Comparison of ENCODE assay signal across 9 cellular contexts in genomic region chr12:120851444-120851843, GRCh38. TPM values are rescaled to one million over a fixed set of nuclear protein-coding genes. Genes with fewer than 3 reads are reported as not detected.
DNase-seq lines count a peak whose midpoint lies in the region; ATAC-seq and TF ChIP-seq lines count a peak whose summit lies in the region.
"Had no signal": no experiment of that assay in that cellular context is flagged by ENCODE, and none has a peak within 500 bp of the region (broad histone marks: within the 10 kb centered on the region; RNA-seq: fewer than 3 reads in every experiment).

No MANE protein-coding gene starts in this region.

- TF ChIP-seq CTCF in foreskin fibroblast (IDR thresholded peaks at IDR 0.05; ENCODE audit: low read depth, low read length) = no peak

- peak; percentile 46 for ATAC-seq in GM19023 (IDR thresholded peaks at IDR 0.05; ENCODE audit: unreplicated experiment)
- peak; percentile 59 for ATAC-seq in HG02678 (IDR thresholded peaks at IDR 0.05; ENCODE audit: unreplicated experiment)
- ATAC-seq in HG02610 (IDR thresholded peaks at IDR 0.05; ENCODE audit: unreplicated experiment) = no peak
- ATAC-seq: activated CD8-positive, alpha-beta T cell treated with anti-CD3 and anti-CD28 coated beads for 36 hours had no signal

- no peaks in the 10 kb centered on the region for H3K27me3 ChIP-seq in skeletal muscle tissue (ENCODE audit: control insufficient read depth in 3 of 3, insufficient read depth in 3 of 3, low read length in 3 of 3)

- DNase-seq in NOMO-1 (lab: John Stamatoyannopoulos, UW; ENCODE audit: unreplicated experiment in 2 of 2) = peak; percentile 40 to 78
- DNase-seq in foreskin fibroblast = no peak
- no peak for DNase-seq in activated naive CD4-positive, alpha-beta T cell treated with anti-CD3 and anti-CD28 coated beads, Interleukin-2, amount 50 U/mL, for 16 hours
- DNase-seq: activated CD8-positive, alpha-beta T cell treated with anti-CD3 and anti-CD28 coated beads for 36 hours; NCI-H510A had no signal

- no peaks in the 10 kb centered on the region for H3K36me3 ChIP-seq in skeletal muscle tissue (ENCODE audit: control insufficient read depth in 3 of 3, insufficient read depth in 3 of 3, low read length in 3 of 3)

- peaks cover 20 to 32% (median 29%) of the 10 kb centered on the region in 3 donors for H3K4me1 ChIP-seq in skeletal muscle tissue (ENCODE audit: control insufficient read depth in 3 of 3, insufficient read depth in 3 of 3, low read length in 3 of 3)

- no peak overlapping the region for H3K9ac ChIP-seq in skeletal muscle tissue (ENCODE audit: low read depth in 1 of 3, low read length in 3 of 3)

- peak overlapping the region; percentile 22 for H3K27ac ChIP-seq in skeletal muscle tissue (ENCODE audit: low read depth, low read length)

- H3K4me3 ChIP-seq in skeletal muscle tissue (ENCODE audit: low read length in 3 of 3) = no peak overlapping the region
- no peak overlapping the region for H3K4me3 ChIP-seq in foreskin fibroblast (ENCODE audit: low read depth in 1 of 2, low read length in 2 of 2)

- no peaks in the 10 kb centered on the region for H3K9me3 ChIP-seq in skeletal muscle tissue (ENCODE audit: control insufficient read depth in 3 of 3, low read length in 3 of 3)

RNA-seq across cellular contexts. Expression of gene SPPL3, which starts 52.7 kb away (rescaled TPM):
- total RNA-seq in skeletal muscle tissue = 10.4 TPM

Comparison
In these comparisons a context has a peak if more than half of its experiments do, and no peak if none do; other contexts are left out.
1. DNase-seq: peak in NOMO-1 (2 of 2); none in foreskin fibroblast (0 of 2) and activated naive CD4-positive, alpha-beta T cell treated with anti-CD3 and anti-CD28 coated beads, Interleukin-2, amount 50 U/mL, for 16 hours (single experiment).